15 cellular contexts compared by ENCODE assay signal in genomic region chr2:148529745-148530144, GRCh38.
A peak's percentile ranks its signal among the peaks of the same experiment; 100 is the strongest.
DNase-seq lines count a peak whose midpoint lies in the region; ATAC-seq and TF ChIP-seq lines count a peak whose summit lies in the region.
"Had no signal": no experiment of that assay in that cellular context is flagged by ENCODE, and none has a peak within 500 bp of the region (broad histone marks: within the 10 kb centered on the region; RNA-seq: fewer than 3 reads in every experiment).

No MANE protein-coding gene starts in this region.

- no peak overlapping the region for H2AK5ac ChIP-seq in H9 (ENCODE audit: insufficient read length, low read length)

- no peak overlapping the region for H3K9ac ChIP-seq in H9 (ENCODE audit: extremely low read depth, insufficient read length, low read length)

- intact Hi-C loops in activated CD4-positive, alpha-beta T cell treated with anti-CD3 and anti-CD28 coated beads, Interleukin-2, amount 10 ng/mL, durations not matched to agents 24 days and 14 days (cut with micrococcal nuclease): loop anchor here (5.0 to 10.0 kb wide), 4 partner anchors 283 to 1235 kb away; partner anchors contain the start of gene ACVR2A
- intact Hi-C loops in activated T-helper 1 cell treated with anti-CD3 and anti-CD28 coated beads, Interleukin-12 subunit alpha, Interleukin-12 subunit beta, Interleukin-2, Interleukin-4 antibody, amounts not matched to agents 30 ng/mL and 10 ng/mL and 1 ng/mL, durations not matched to agents 14 hours and 24 hours and 36 hours (cut with micrococcal nuclease): loop anchor here (5.0 to 10.0 kb wide), 6 partner anchors 348 to 1347 kb away; partner anchors contain the start of genes ACVR2A, KIF5C and MMADHC

- H4K8ac ChIP-seq in H9 (replicated peaks; ENCODE audit: insufficient read length, low read depth, low read length): no peak overlapping the region

- H3T11ph ChIP-seq in H9 (ENCODE audit: low read length): no peak overlapping the region

- no peak for ATAC-seq in CD4-positive, CD25-positive, alpha-beta regulatory T cell (ENCODE audit: low read depth in 2 of 2)
- no peak for ATAC-seq in left lobe of liver

- no peak overlapping the region for H2BK120ac ChIP-seq in H9 (ENCODE audit: low read depth, low read length, poor library complexity, severe bottlenecking)

- TF ChIP-seq CTCF in H9 (conservative IDR thresholded peaks at IDR 0.05): no peak

- H3K4me3 Mint-ChIP-seq in activated CD4-positive, alpha-beta T cell treated with anti-CD3 and anti-CD28 coated beads, Interleukin-2, amount 10 ng/mL, durations not matched to agents 24 days and 14 days: peak overlapping the region; percentile 24
- no peak overlapping the region for H3K4me3 Mint-ChIP-seq in CD4-positive, CD25-positive, alpha-beta regulatory T cell
- H3K4me3 Mint-ChIP-seq in activated T-helper 1 cell treated with anti-CD3 and anti-CD28 coated beads, Interleukin-12 subunit alpha, Interleukin-12 subunit beta, Interleukin-2, Interleukin-4 antibody, amounts not matched to agents 30 ng/mL and 10 ng/mL and 1 ng/mL, durations not matched to agents 14 hours and 24 hours and 36 hours: peak overlapping the region; percentile 16
- H3K4me3 Mint-ChIP-seq in H9: no peak overlapping the region; a peak in 1 of 5 replicates
- H3K4me3 Mint-ChIP-seq: HFFc6 had no signal

- H3K9me3 ChIP-seq in CD4-positive, CD25-positive, alpha-beta regulatory T cell (ENCODE audit: control insufficient read depth in 2 of 2, low read length in 2 of 2): no peaks in the 10 kb centered on the region
- H3K9me3 ChIP-seq in H9 (ENCODE audit: control insufficient read depth, low read depth, low read length): no peaks in the 10 kb centered on the region

- no peak overlapping the region for H2BK20ac ChIP-seq in H9 (ENCODE audit: low read depth, low read length, poor library complexity, severe bottlenecking)

- H3K56ac ChIP-seq in H9 (ENCODE audit: insufficient read length, low read depth, low read length): no peak overlapping the region

- no CpG with 5 or more reads among the region's 8 CpGs for WGBS in H9 (ENCODE audit: extremely low coverage, insufficient read length, low lambda C conversion rate)

- no peak overlapping the region for H2BK12ac ChIP-seq in H9 (ENCODE audit: insufficient read length, low read depth, low read length)

- no peaks in the 10 kb centered on the region for H3K36me3 ChIP-seq in CD4-positive, CD25-positive, alpha-beta regulatory T cell (ENCODE audit: control insufficient read depth, insufficient read depth, low read length)

- H3K4ac ChIP-seq in H9 (ENCODE audit: low read depth, low read length): no peak overlapping the region

- no peak overlapping the region for H4K5ac ChIP-seq in H9 (ENCODE audit: insufficient read length, low read depth, low read length)

- H3K14ac ChIP-seq in H9 (ENCODE audit: insufficient read depth, low read length): no peak overlapping the region

- no peak overlapping the region for H4K91ac ChIP-seq in H9 (ENCODE audit: insufficient read length, low read depth, low read length)

- peaks cover 33% of the 10 kb centered on the region for H3K4me1 ChIP-seq in CD4-positive, CD25-positive, alpha-beta regulatory T cell (ENCODE audit: control insufficient read depth, insufficient read depth, low read length, poor library complexity, severe bottlenecking)
- 0 out of 2 replicates have a peak, but pooled peaks cover 4% of the 10 kb centered on the region for H3K4me1 ChIP-seq in H9 (ENCODE audit: insufficient read depth, low read length)

- no peak overlapping the region for H3K27ac ChIP-seq in CD4-positive, CD25-positive, alpha-beta regulatory T cell (ENCODE audit: insufficient read depth, low read length, poor library complexity, severe bottlenecking)
- H3K27ac ChIP-seq in H9 (ENCODE audit: insufficient read length, low read depth, low read length): no peak overlapping the region
- H3K27ac ChIP-seq: C4-2B had no signal

- H3K4me2 ChIP-seq in H9 (ENCODE audit: insufficient read depth, insufficient read length, low read length): no peak overlapping the region

- no peak overlapping the region for H3K4me3 ChIP-seq in CD4-positive, CD25-positive, alpha-beta regulatory T cell (ENCODE audit: low read depth, low read length)

- no peak overlapping the region for H3K18ac ChIP-seq in H9 (ENCODE audit: insufficient read length, low read depth, low read length)

- no peaks in the 10 kb centered on the region for H3K79me1 ChIP-seq in H9 (ENCODE audit: insufficient read depth, low read depth, low read length, poor library complexity, severe bottlenecking)

- H3K27ac Mint-ChIP-seq in activated CD4-positive, alpha-beta T cell treated with anti-CD3 and anti-CD28 coated beads, Interleukin-2, amount 10 ng/mL, durations not matched to agents 24 days and 14 days: no peak overlapping the region
- peak overlapping the region in 2 of 3 donors; percentile 51 to 92 for H3K27ac Mint-ChIP-seq in CD4-positive, CD25-positive, alpha-beta regulatory T cell
- H3K27ac Mint-ChIP-seq in activated T-helper 1 cell treated with anti-CD3 and anti-CD28 coated beads, Interleukin-12 subunit alpha, Interleukin-12 subunit beta, Interleukin-2, Interleukin-4 antibody, amounts not matched to agents 30 ng/mL and 10 ng/mL and 1 ng/mL, durations not matched to agents 14 hours and 24 hours and 36 hours: peak overlapping the region; percentile 42
- H3K27ac Mint-ChIP-seq in H9: no peak overlapping the region
- H3K27ac Mint-ChIP-seq: HFFc6 had no signal

- H2AFZ ChIP-seq in H9 (ENCODE audit: low read length): no peak overlapping the region

- peaks cover 1% of the 10 kb centered on the region for H3K36me3 Mint-ChIP-seq in activated CD4-positive, alpha-beta T cell treated with anti-CD3 and anti-CD28 coated beads, Interleukin-2, amount 10 ng/mL, durations not matched to agents 24 days and 14 days (ENCODE audit: low read depth)
- no peaks in the 10 kb centered on the region for H3K36me3 Mint-ChIP-seq in CD4-positive, CD25-positive, alpha-beta regulatory T cell
- H3K36me3 Mint-ChIP-seq in activated T-helper 1 cell treated with anti-CD3 and anti-CD28 coated beads, Interleukin-12 subunit alpha, Interleukin-12 subunit beta, Interleukin-2, Interleukin-4 antibody, amounts not matched to agents 30 ng/mL and 10 ng/mL and 1 ng/mL, durations not matched to agents 14 hours and 24 hours and 36 hours (ENCODE audit: low read depth): peaks cover 8% of the 10 kb centered on the region
- H3K36me3 Mint-ChIP-seq in H9 (ENCODE audit: insufficient read depth in 1 of 3, low read depth in 3 of 3): no peaks in the 10 kb centered on the region; a peak in 1 of 7 replicates

- no peak overlapping the region for H3K23ac ChIP-seq in H9 (ENCODE audit: insufficient read length, low read depth, low read length)

- no peaks in the 10 kb centered on the region for H3K79me2 ChIP-seq in H9 (ENCODE audit: insufficient read depth, low read length)

- H3K23me2 ChIP-seq in H9 (ENCODE audit: insufficient read length, low read depth, low read length, poor library complexity, severe bottlenecking): peaks cover 3% of the 10 kb centered on the region

- no peak overlapping the region for H2BK5ac ChIP-seq in H9 (ENCODE audit: insufficient read length, low read length)

- no peaks in the 10 kb centered on the region for H4K20me1 ChIP-seq in H9 (ENCODE audit: control insufficient read depth, insufficient read depth, insufficient read length)

- H3K27me3 Mint-ChIP-seq in activated CD4-positive, alpha-beta T cell treated with anti-CD3 and anti-CD28 coated beads, Interleukin-2, amount 10 ng/mL, durations not matched to agents 24 days and 14 days: no peaks in the 10 kb centered on the region
- H3K27me3 Mint-ChIP-seq in CD4-positive, CD25-positive, alpha-beta regulatory T cell: no peaks in the 10 kb centered on the region
- H3K27me3 Mint-ChIP-seq in activated T-helper 1 cell treated with anti-CD3 and anti-CD28 coated beads, Interleukin-12 subunit alpha, Interleukin-12 subunit beta, Interleukin-2, Interleukin-4 antibody, amounts not matched to agents 30 ng/mL and 10 ng/mL and 1 ng/mL, durations not matched to agents 14 hours and 24 hours and 36 hours (ENCODE audit: insufficient read depth): no peaks in the 10 kb centered on the region
- peaks cover 12% of the 10 kb centered on the region for H3K27me3 Mint-ChIP-seq in H9 (ENCODE audit: low read depth)

- DNase-seq in activated CD4-positive, alpha-beta T cell treated with anti-CD3 and anti-CD28 coated beads, Interleukin-2, amount 10 ng/mL, durations not matched to agents 24 days and 14 days: no peak
- no peak for DNase-seq in activated CD4-positive, alpha-beta T cell treated with anti-CD3 and anti-CD28 coated beads for 1 hour
- DNase-seq in CD4-positive, CD25-positive, alpha-beta regulatory T cell: no peak
- no peak for DNase-seq in activated T-helper 1 cell treated with anti-CD3 and anti-CD28 coated beads, Interleukin-12 subunit alpha, Interleukin-12 subunit beta, Interleukin-2, Interleukin-4 antibody, amounts not matched to agents 30 ng/mL and 10 ng/mL and 1 ng/mL, durations not matched to agents 14 hours and 24 hours and 36 hours (ENCODE audit: low spot score)
- DNase-seq in left lobe of liver (ENCODE audit: low spot score): peak; percentile 22
- DNase-seq in H9: no peak
- no peak for DNase-seq in C1 segment of cervical spinal cord (lab: John Stamatoyannopoulos, UW)
- DNase-seq in NCI-H2107 (lab: John Stamatoyannopoulos, UW): no peak
- DNase-seq: DMS79 treated with DMSO at 0.1 percent for 48 hours, HFFc6, NCI-H1417, NCI-H1930, NCI-H2171 treated with DMSO at 0.1 percent for 48 hours, NCI-H774 had no signal

- H3K4me1 Mint-ChIP-seq in activated CD4-positive, alpha-beta T cell treated with anti-CD3 and anti-CD28 coated beads, Interleukin-2, amount 10 ng/mL, durations not matched to agents 24 days and 14 days: peaks cover 64% of the 10 kb centered on the region
- H3K4me1 Mint-ChIP-seq in CD4-positive, CD25-positive, alpha-beta regulatory T cell: peaks cover 15 to 56% (median 30%) of the 10 kb centered on the region in 4 donors
- peaks cover 81% of the 10 kb centered on the region for H3K4me1 Mint-ChIP-seq in activated T-helper 1 cell treated with anti-CD3 and anti-CD28 coated beads, Interleukin-12 subunit alpha, Interleukin-12 subunit beta, Interleukin-2, Interleukin-4 antibody, amounts not matched to agents 30 ng/mL and 10 ng/mL and 1 ng/mL, durations not matched to agents 14 hours and 24 hours and 36 hours (ENCODE audit: low read depth)
- peaks cover 7 to 8% of the 10 kb centered on the region in 2 experiments for H3K4me1 Mint-ChIP-seq in H9

- H3K27me3 ChIP-seq in CD4-positive, CD25-positive, alpha-beta regulatory T cell (ENCODE audit: control insufficient read depth, insufficient read depth, low read length): no peaks in the 10 kb centered on the region
- no peaks in the 10 kb centered on the region for H3K27me3 ChIP-seq in H9 (ENCODE audit: insufficient read depth, low read length)

- H2BK15ac ChIP-seq in H9 (ENCODE audit: low read depth, low read length): no peak overlapping the region; the same call in 1 of the 2 replicates

- H3K9me3 Mint-ChIP-seq in activated CD4-positive, alpha-beta T cell treated with anti-CD3 and anti-CD28 coated beads, Interleukin-2, amount 10 ng/mL, durations not matched to agents 24 days and 14 days: peaks cover 4% of the 10 kb centered on the region
- peaks cover 0 to 2% (median 0%) of the 10 kb centered on the region in 7 donors for H3K9me3 Mint-ChIP-seq in CD4-positive, CD25-positive, alpha-beta regulatory T cell
- H3K9me3 Mint-ChIP-seq in activated T-helper 1 cell treated with anti-CD3 and anti-CD28 coated beads, Interleukin-12 subunit alpha, Interleukin-12 subunit beta, Interleukin-2, Interleukin-4 antibody, amounts not matched to agents 30 ng/mL and 10 ng/mL and 1 ng/mL, durations not matched to agents 14 hours and 24 hours and 36 hours: peaks cover 8% of the 10 kb centered on the region
- no peaks in the 10 kb centered on the region for H3K9me3 Mint-ChIP-seq in H9
- H3K9me3 Mint-ChIP-seq: HFFc6 had no signal

Comparison
In these comparisons a context has a peak if more than half of its experiments do, and no peak if none do; other contexts are left out.
1. H3K27ac Mint-ChIP-seq: peak in CD4-positive, CD25-positive, alpha-beta regulatory T cell (2 of 3) and activated T-helper 1 cell treated with anti-CD3 and anti-CD28 coated beads, Interleukin-12 subunit alpha, Interleukin-12 subunit beta, Interleukin-2, Interleukin-4 antibody, amounts not matched to agents 30 ng/mL and 10 ng/mL and 1 ng/mL, durations not matched to agents 14 hours and 24 hours and 36 hours (single experiment); none in activated CD4-positive, alpha-beta T cell treated with anti-CD3 and anti-CD28 coated beads, Interleukin-2, amount 10 ng/mL, durations not matched to agents 24 days and 14 days (single experiment) and H9 (0 of 3).
2. H3K4me3 Mint-ChIP-seq: peak in activated CD4-positive, alpha-beta T cell treated with anti-CD3 and anti-CD28 coated beads, Interleukin-2, amount 10 ng/mL, durations not matched to agents 24 days and 14 days (single experiment) and activated T-helper 1 cell treated with anti-CD3 and anti-CD28 coated beads, Interleukin-12 subunit alpha, Interleukin-12 subunit beta, Interleukin-2, Interleukin-4 antibody, amounts not matched to agents 30 ng/mL and 10 ng/mL and 1 ng/mL, durations not matched to agents 14 hours and 24 hours and 36 hours (single experiment); none in CD4-positive, CD25-positive, alpha-beta regulatory T cell (0 of 4) and H9 (0 of 2).